8 cellular contexts compared by ENCODE assay signal in the genomic region with DNA sequence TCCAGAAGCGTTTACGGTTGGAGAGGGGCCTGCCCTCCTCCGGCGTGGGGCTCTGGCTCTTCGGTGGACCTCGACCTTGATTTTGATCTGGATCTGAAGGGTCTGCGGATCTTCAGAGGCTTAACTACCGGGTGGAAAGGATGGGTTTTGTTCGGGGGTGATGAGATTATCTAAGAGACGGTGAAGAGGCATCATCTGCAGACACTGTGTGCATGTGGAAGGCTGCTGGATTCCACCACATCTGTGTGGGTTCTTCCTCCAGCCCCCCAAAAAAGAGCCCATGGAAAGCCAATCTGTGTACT. TPM values are rescaled to one million over a fixed set of nuclear protein-coding genes. Genes with fewer than 3 reads are reported as not detected.
DNase-seq lines count a peak whose midpoint lies in the region; ATAC-seq, FAIRE-seq and TF ChIP-seq lines count a peak whose summit lies in the region.

No MANE protein-coding gene starts in this region.

- intact Hi-C loops in naive thymus-derived CD4-positive, alpha-beta T cell (cut with micrococcal nuclease), result no loop called here

- no peak for DNase-seq in AG04449 (ENCODE audit: low read depth, low spot score)
- no peak for DNase-seq in coronary artery (ENCODE audit: low spot score)
- no peak for DNase-seq in naive thymus-derived CD4-positive, alpha-beta T cell
- DNase-seq in NCI-H146 (lab: John Stamatoyannopoulos, UW), result no peak
- no peak for DNase-seq in HuH-7.5 (ENCODE audit: low spot score)
- no peak for DNase-seq in urothelium cell line (ENCODE audit: low spot score)
- no peak for DNase-seq in NK-92 treated with Interleukin-12 subunit alpha and Interleukin-12 subunit beta, amount 100 ng/mL, for 24 hours (lab: John Stamatoyannopoulos, UW)

- no peak overlapping the region for H3K27ac Mint-ChIP-seq in IgD-negative memory B cell
- H3K27ac Mint-ChIP-seq in naive thymus-derived CD4-positive, alpha-beta T cell, result peak overlapping the region in 7 of 9 donors; percentile 34 to 84 (median 62)

- peaks cover 2% of the 10 kb centered on the region for H3K27me3 Mint-ChIP-seq in IgD-negative memory B cell
- H3K27me3 Mint-ChIP-seq in naive thymus-derived CD4-positive, alpha-beta T cell, result peaks cover 0 to 50% (median 8%) of the 10 kb centered on the region in 5 donors

- peaks cover 0 to 6% (median 4%) of the 10 kb centered on the region in 3 donors for H3K4me1 Mint-ChIP-seq in IgD-negative memory B cell
- peaks cover 0 to 16% (median 11%) of the 10 kb centered on the region in 7 donors for H3K4me1 Mint-ChIP-seq in naive thymus-derived CD4-positive, alpha-beta T cell

- H3K4me3 Mint-ChIP-seq in IgD-negative memory B cell, result peak overlapping the region; percentile 82 to 92 (median 88)
- H3K4me3 Mint-ChIP-seq in naive thymus-derived CD4-positive, alpha-beta T cell, result peak overlapping the region; percentile 75 to 91 (median 86)

- peak overlapping the region; percentile 91 to 98 for H3K27ac ChIP-seq in coronary artery
- H3K27ac ChIP-seq in naive thymus-derived CD4-positive, alpha-beta T cell (ENCODE audit: low read depth, low read length), result no peak overlapping the region

- no peaks in the 10 kb centered on the region for H3K9me3 Mint-ChIP-seq in IgD-negative memory B cell
- peaks cover 0 to 3% (median 0%) of the 10 kb centered on the region in 11 donors for H3K9me3 Mint-ChIP-seq in naive thymus-derived CD4-positive, alpha-beta T cell

- peaks cover 0 to 2% of the 10 kb centered on the region in 2 donors for H3K27me3 ChIP-seq in naive thymus-derived CD4-positive, alpha-beta T cell (ENCODE audit: control insufficient read depth in 2 of 2, insufficient read depth in 2 of 2, low read length in 2 of 2)

- peaks cover 0 to 4% of the 10 kb centered on the region in 2 donors for H3K4me1 ChIP-seq in naive thymus-derived CD4-positive, alpha-beta T cell (ENCODE audit: control insufficient read depth in 2 of 2, insufficient read depth in 2 of 2, low read length in 2 of 2)

- TF ChIP-seq CTCF in AG04449 (IDR thresholded peaks at IDR 0.05; ENCODE audit: insufficient read depth, low read length, missing control alignments), result no peak
- no peak for TF ChIP-seq CTCF in coronary artery (IDR thresholded peaks at IDR 0.05)

- H3K36me3 Mint-ChIP-seq in IgD-negative memory B cell, result no peaks in the 10 kb centered on the region
- no peaks in the 10 kb centered on the region for H3K36me3 Mint-ChIP-seq in naive thymus-derived CD4-positive, alpha-beta T cell

- H3K4me3 ChIP-seq in AG04449 (ENCODE audit: low read depth, low read length) (peak overlapping the region; percentile 62), coronary artery (peak overlapping the region; percentile 96)
- H3K4me3 ChIP-seq in naive thymus-derived CD4-positive, alpha-beta T cell (ENCODE audit: low read length), result peak overlapping the region; percentile 44

- CTCF ChIA-PET in AG04449 (lab: Yijun Ruan, JAX), result interaction anchor here (3.0 kb wide), 1 partner anchor 33 kb away, joined by 22 read pairs; no protein-coding TSS in a partner anchor
- CTCF ChIA-PET in naive thymus-derived CD4-positive, alpha-beta T cell (lab: Charles Lee), result interaction anchor here (1.1 kb wide), 1 partner anchor 33 kb away, joined by 3 read pairs; no protein-coding TSS in a partner anchor

- no peaks in the 10 kb centered on the region for H3K36me3 ChIP-seq in naive thymus-derived CD4-positive, alpha-beta T cell (ENCODE audit: control insufficient read depth in 2 of 3, insufficient read depth in 3 of 3, low read length in 3 of 3)

- POLR2A ChIA-PET in AG04449 (lab: Yijun Ruan, JAX), result no interaction called here
- POLR2A ChIA-PET in naive thymus-derived CD4-positive, alpha-beta T cell (lab: Charles Lee), result no interaction called here

- ATAC-seq in naive thymus-derived CD4-positive, alpha-beta T cell, result no peak

- FAIRE-seq in urothelium cell line (lab: Jason Lieb, UNC), result no peak

- no peaks in the 10 kb centered on the region for H3K9me3 ChIP-seq in naive thymus-derived CD4-positive, alpha-beta T cell (ENCODE audit: control insufficient read depth in 2 of 3, low read length in 3 of 3)

RNA-seq across cellular contexts. Expression of a gene that starts 1.0 kb away (rescaled TPM):
- polyA plus RNA-seq in IgD-negative memory B cell, result 0.45 TPM
- 1 to 10 TPM in 2 of 5 experiments, under 1 TPM in 2, not detected in 1; 0.11 to 1.5 (median 0.72) TPM for total RNA-seq in naive thymus-derived CD4-positive, alpha-beta T cell
- under 1 TPM; 0.20 to 0.58 TPM for polyA plus RNA-seq in naive thymus-derived CD4-positive, alpha-beta T cell

Comparison
In these comparisons a context has a peak if more than half of its experiments do, and no peak if none do; other contexts are left out.
1. H3K4me3 ChIP-seq: peak in every context shown above with its lines; median percentile 96 in coronary artery; 62 in AG04449; 44 in naive thymus-derived CD4-positive, alpha-beta T cell.
2. H3K27ac Mint-ChIP-seq: peak in naive thymus-derived CD4-positive, alpha-beta T cell (7 of 9); none in IgD-negative memory B cell (0 of 3).